In the genomic region with DNA sequence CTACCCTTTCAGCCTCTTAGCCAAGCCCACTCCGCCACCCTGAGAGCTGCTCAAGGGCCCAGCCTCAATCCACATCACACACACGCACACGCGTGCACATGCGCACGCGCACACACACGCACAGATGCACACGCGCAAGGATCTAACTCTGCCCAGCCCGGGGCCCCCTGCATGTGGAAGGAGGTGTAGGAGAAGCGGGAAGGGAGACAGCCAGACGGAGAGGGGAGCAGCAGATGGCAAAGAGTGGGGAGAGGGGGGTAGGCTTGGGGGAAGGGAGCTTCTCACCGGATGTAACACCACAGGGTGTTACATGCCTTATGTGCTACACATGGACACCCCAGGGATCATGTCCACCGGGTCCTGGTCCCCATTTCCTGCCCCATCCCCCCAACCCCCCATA, we compare ENCODE assay signal across 8 cellular contexts. TPM values are rescaled to one million over a fixed set of nuclear protein-coding genes. Genes with fewer than 3 reads are reported as not detected.
DNase-seq lines count a peak whose midpoint lies in the region; ATAC-seq and TF ChIP-seq lines count a peak whose summit lies in the region.

No MANE protein-coding gene starts in this region.

- H4K20me1 ChIP-seq in SU-DHL-6 (ENCODE audit: low read depth, low read length) (no peaks in the 10 kb centered on the region), fibroblast of lung (ENCODE audit: control insufficient read depth, extremely low read depth, insufficient read depth, low read length) (no peaks in the 10 kb centered on the region)

- peak overlapping the region; percentile 77 for H3K4me2 ChIP-seq in SU-DHL-6 (ENCODE audit: low read depth, low read length, poor library complexity, severe bottlenecking)
- peak overlapping the region; percentile 77 for H3K4me2 ChIP-seq in fibroblast of lung (ENCODE audit: extremely low read depth, insufficient read depth, low read length)

- peaks cover 5% of the 10 kb centered on the region for H3K4me1 ChIP-seq in fibroblast of lung (ENCODE audit: control insufficient read depth, extremely low read depth, insufficient read depth, low read length)
- peaks cover 7% of the 10 kb centered on the region for H3K4me1 ChIP-seq in psoas muscle

- H3K79me2 ChIP-seq in SU-DHL-6 (ENCODE audit: insufficient read depth, low read length) (no peaks in the 10 kb centered on the region), fibroblast of lung (ENCODE audit: control insufficient read depth, insufficient read depth, low read length) (peaks cover 3% of the 10 kb centered on the region)

- no peak for TF ChIP-seq CTCF in GM06990 (IDR thresholded peaks at IDR 0.05; ENCODE audit: insufficient read depth, low read length, poor library complexity, severe bottlenecking)
- TF ChIP-seq CTCF in SU-DHL-6 (IDR thresholded peaks at IDR 0.05; ENCODE audit: insufficient read depth, low read length, poor library complexity, severe bottlenecking), result no peak
- TF ChIP-seq CTCF in fibroblast of lung (conservative IDR thresholded peaks at IDR 0.05 in 1 of 2, IDR thresholded peaks at IDR 0.05 in 1 of 2; ENCODE audit: low read depth in 1 of 2, low read length in 2 of 2), result no peak
- no peak for TF ChIP-seq CTCF in psoas muscle (IDR thresholded peaks at IDR 0.05)

- H3K27me3 ChIP-seq in GM06990 (replicated peaks; ENCODE audit: control insufficient read depth, insufficient read depth, low read length) (no peaks in the 10 kb centered on the region), SU-DHL-6 (ENCODE audit: low read length) (no peaks in the 10 kb centered on the region), fibroblast of lung (ENCODE audit: control insufficient read depth, insufficient read depth, low read length) (no peaks in the 10 kb centered on the region), psoas muscle (ENCODE audit: insufficient read depth in 3 of 3, low read length in 2 of 3) (peaks cover 0 to 16% (median 1%) of the 10 kb centered on the region in 3 donors)

- no peak overlapping the region for H2AFZ ChIP-seq in SU-DHL-6 (ENCODE audit: low read depth, low read length, severe bottlenecking)
- no peak overlapping the region for H2AFZ ChIP-seq in fibroblast of lung (ENCODE audit: low read length)

- no peak for DNase-seq in GM06990 (ENCODE audit: extremely low read depth, insufficient read length)
- DNase-seq in fibroblast of lung (ENCODE audit: low read depth in 2 of 2), result no peak
- no peak for DNase-seq in psoas muscle
- no peak for DNase-seq in stimulated activated naive CD4-positive, alpha-beta T cell treated with Interleukin-2 at 50 U/mL for 16 hours (lab: John Stamatoyannopoulos, UW)
- no peak for DNase-seq in SKM-1 (lab: John Stamatoyannopoulos, UW; ENCODE audit: unreplicated experiment)

- no peak overlapping the region for H3K9ac ChIP-seq in SU-DHL-6 (ENCODE audit: low read length)
- no peak overlapping the region for H3K9ac ChIP-seq in fibroblast of lung (ENCODE audit: insufficient read depth, low read length)

- no peaks in the 10 kb centered on the region for H3K9me2 ChIP-seq in SU-DHL-6 (replicated peaks; ENCODE audit: insufficient read depth, low read length)

- H3K9me3 ChIP-seq in SU-DHL-6 (ENCODE audit: insufficient read depth, low read length), result no peaks in the 10 kb centered on the region
- H3K9me3 ChIP-seq in fibroblast of lung (ENCODE audit: control insufficient read depth, insufficient read depth, low read depth, low read length), result no peaks in the 10 kb centered on the region
- no peaks in the 10 kb centered on the region for H3K9me3 ChIP-seq in psoas muscle

- peaks cover 3% of the 10 kb centered on the region; the same call in 1 of the 2 replicates for H3F3A ChIP-seq in SU-DHL-6 (ENCODE audit: insufficient read depth)

- WGBS in psoas muscle, 3 donors, result 69 to 75% (median 72%) methylated on average over 15 of the region's 15 CpGs

- H3K36me3 ChIP-seq in GM06990 (ENCODE audit: control insufficient read depth, insufficient read depth, low read length) (no peaks in the 10 kb centered on the region), SU-DHL-6 (ENCODE audit: low read length) (no peaks in the 10 kb centered on the region), fibroblast of lung (ENCODE audit: control insufficient read depth, insufficient read depth, low read length) (peaks cover 12% of the 10 kb centered on the region), psoas muscle (ENCODE audit: insufficient read depth in 1 of 2, low read depth in 1 of 2) (peaks cover 0 to 10% of the 10 kb centered on the region in 2 donors)

- ATAC-seq in psoas muscle (peak in 1 of 4 donors; percentile 15), GM19395 (IDR thresholded peaks at IDR 0.05; ENCODE audit: unreplicated experiment) (no peak), GM21423 (IDR thresholded peaks at IDR 0.05; ENCODE audit: unreplicated experiment) (no peak)

- H3K27ac ChIP-seq in SU-DHL-6 (ENCODE audit: low read depth, low read length), result no peak overlapping the region
- H3K27ac ChIP-seq in fibroblast of lung (ENCODE audit: insufficient read depth, low read length), result peak overlapping the region; percentile 82
- H3K27ac ChIP-seq in psoas muscle, result no peak overlapping the region

- peak overlapping the region; percentile 62 for H3K4me3 ChIP-seq in GM06990 (replicated peaks; ENCODE audit: low read depth, low read length)
- peak overlapping the region; percentile 41 for H3K4me3 ChIP-seq in SU-DHL-6 (ENCODE audit: insufficient read depth, low read length, poor library complexity, severe bottlenecking)
- H3K4me3 ChIP-seq in fibroblast of lung (replicated peaks in 1 of 4; ENCODE audit: control extremely low read depth in 1 of 4, insufficient read depth in 1 of 4, low read depth in 3 of 4, low read length in 4 of 4), result peak overlapping the region in 3 of 4 experiments; percentile 45 to 61 (median 45)
- H3K4me3 ChIP-seq in psoas muscle, result peak overlapping the region; percentile 65

- intact Hi-C loops in psoas muscle (cut with DNase I), result no loop called here

RNA-seq across cellular contexts. Expression of a gene that starts 15.3 kb away (rescaled TPM):
- total RNA-seq in fibroblast of lung (12.6 and 22.0 TPM in 2 replicates), psoas muscle (1 to 10 TPM; 3.2 to 8.9 (median 5.8) TPM)
- polyA plus RNA-seq in fibroblast of lung (11.3 and 14.2 TPM in 2 replicates), psoas muscle (1 to 10 TPM; 1.5 to 5.8 (median 1.8) TPM)
- polyA plus RNA-seq in fibroblast of lung (2012), result 12.9 and 16.0 TPM in 2 replicates
- 25.9 and 29.9 TPM in 2 replicates for polyA minus RNA-seq in fibroblast of lung (ENCODE audit: low replicate concordance)

RNA-seq across cellular contexts. Expression of a gene that starts 15.4 kb away (rescaled TPM):
- total RNA-seq in fibroblast of lung, result 185 and 313 TPM in 2 replicates
- 129 and 143 TPM in 2 replicates for polyA plus RNA-seq in fibroblast of lung
- 193 and 213 TPM in 2 replicates for polyA plus RNA-seq in fibroblast of lung (2012)
- polyA minus RNA-seq in fibroblast of lung (ENCODE audit: low replicate concordance), result 320 and 330 TPM in 2 replicates
- 1,000 to 10,000 TPM in 3 of 4 donors, 100 to 1,000 TPM in 1; 987 to 1,310 (median 1,099) TPM for total RNA-seq in psoas muscle
- polyA plus RNA-seq in psoas muscle, result 1,000 to 10,000 TPM in 1 of 3 donors, 100 to 1,000 TPM in 2; 538 to 1,030 (median 946) TPM

RNA-seq across cellular contexts. Expression of a gene that starts 25.2 kb away (rescaled TPM):
- 0.66 and 0.77 TPM in 2 replicates for total RNA-seq in fibroblast of lung
- 0.14 and 0.19 TPM in 2 replicates for polyA plus RNA-seq in fibroblast of lung
- polyA plus RNA-seq in fibroblast of lung (2012), result 0.40 TPM in 1 of 2 replicates, not detected in the other
- polyA minus RNA-seq in fibroblast of lung (ENCODE audit: low replicate concordance), result 0.37 TPM in 1 of 2 replicates, not detected in the other
- under 1 TPM in 2 of 4 donors, not detected in 2; 0.26 to 0.39 TPM for total RNA-seq in psoas muscle
- under 1 TPM; 0.08 to 0.23 (median 0.21) TPM for polyA plus RNA-seq in psoas muscle

RNA-seq across cellular contexts. Expression of a gene that starts 30.0 kb away (rescaled TPM):
- total RNA-seq in fibroblast of lung (91.8 and 95.8 TPM in 2 replicates), psoas muscle (10 to 100 TPM; 11.4 to 19.6 (median 13.8) TPM)
- polyA plus RNA-seq in fibroblast of lung (8.1 and 8.6 TPM in 2 replicates), psoas muscle (10 to 100 TPM; 10.0 to 22.1 (median 10.0) TPM)
- 34.1 and 36.8 TPM in 2 replicates for polyA plus RNA-seq in fibroblast of lung (2012)
- polyA minus RNA-seq in fibroblast of lung (ENCODE audit: low replicate concordance), result 70.9 and 73.8 TPM in 2 replicates

RNA-seq across cellular contexts. Expression of a gene that starts 34.9 kb away (rescaled TPM):
- total RNA-seq in fibroblast of lung (41.6 and 45.4 TPM in 2 replicates), psoas muscle (10 to 100 TPM; 20.9 to 28.8 (median 27.7) TPM)
- polyA plus RNA-seq in fibroblast of lung (46.6 and 48.7 TPM in 2 replicates), psoas muscle (10 to 100 TPM; 24.0 to 43.3 (median 29.4) TPM)
- 47.2 and 48.1 TPM in 2 replicates for polyA plus RNA-seq in fibroblast of lung (2012)
- 52.1 and 77.2 TPM in 2 replicates for polyA minus RNA-seq in fibroblast of lung (ENCODE audit: low replicate concordance)
